1 cellular context compared by ENCODE assay signal in the genomic region with DNA sequence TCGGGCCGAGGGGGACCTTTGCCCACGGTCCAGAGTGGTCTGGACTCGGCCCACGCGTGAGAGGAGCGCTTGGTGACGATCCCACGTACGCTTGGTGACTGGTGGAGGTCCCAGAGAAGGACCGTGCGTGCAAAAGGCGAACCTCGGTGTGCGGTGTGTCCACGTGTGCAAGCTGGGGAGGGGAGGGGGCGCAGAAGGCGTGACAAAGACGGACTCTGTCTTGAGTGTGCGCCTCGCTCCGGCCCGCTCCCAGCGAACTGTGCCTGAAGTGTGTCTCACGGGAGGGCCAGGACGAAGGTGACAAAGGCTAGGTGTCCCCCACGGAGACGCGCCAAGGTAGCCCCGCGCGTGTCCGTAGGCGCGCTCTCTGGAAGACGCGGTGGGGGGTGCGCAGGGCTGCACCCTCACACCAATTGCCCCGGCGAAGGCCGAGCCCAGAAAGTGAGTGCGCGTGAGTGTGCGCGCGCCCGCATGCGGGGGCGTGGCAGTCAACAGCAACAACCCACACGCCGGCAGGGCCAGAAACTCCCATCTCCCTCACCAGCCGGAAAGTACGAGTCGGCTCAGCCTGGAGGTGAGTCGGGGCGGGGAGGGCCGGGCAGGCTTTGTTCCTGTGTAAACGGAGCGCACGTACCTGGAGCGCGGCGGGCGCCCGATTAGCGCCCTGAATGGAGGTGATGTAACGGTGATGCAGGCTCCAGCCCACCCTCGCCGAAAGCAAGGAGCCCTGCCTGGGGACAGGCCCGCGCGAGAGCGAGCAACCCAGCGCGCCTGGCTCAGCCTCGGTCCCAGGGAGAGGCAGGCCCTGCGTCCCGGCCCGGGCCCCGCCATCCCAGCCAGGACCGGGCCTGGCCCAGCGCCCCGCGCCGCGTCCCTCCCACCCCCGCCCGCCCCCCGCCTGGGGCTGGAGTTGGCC.
TF ChIP-seq lines count a peak whose summit lies in the region.

A gene with protein sequence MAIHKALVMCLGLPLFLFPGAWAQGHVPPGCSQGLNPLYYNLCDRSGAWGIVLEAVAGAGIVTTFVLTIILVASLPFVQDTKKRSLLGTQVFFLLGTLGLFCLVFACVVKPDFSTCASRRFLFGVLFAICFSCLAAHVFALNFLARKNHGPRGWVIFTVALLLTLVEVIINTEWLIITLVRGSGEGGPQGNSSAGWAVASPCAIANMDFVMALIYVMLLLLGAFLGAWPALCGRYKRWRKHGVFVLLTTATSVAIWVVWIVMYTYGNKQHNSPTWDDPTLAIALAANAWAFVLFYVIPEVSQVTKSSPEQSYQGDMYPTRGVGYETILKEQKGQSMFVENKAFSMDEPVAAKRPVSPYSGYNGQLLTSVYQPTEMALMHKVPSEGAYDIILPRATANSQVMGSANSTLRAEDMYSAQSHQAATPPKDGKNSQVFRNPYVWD (plus strand): TSS at position 521 of the 916 bp plus-strand sequence. CDS start 7,689 bp downstream, outside the sequence.

TF ChIP-seq in HepG2, 621 proteins besides CTCF, POLR2A, EP300 and RAD21 (continued from another document and continues in another):
- TF ChIP-seq, protein P1, sequence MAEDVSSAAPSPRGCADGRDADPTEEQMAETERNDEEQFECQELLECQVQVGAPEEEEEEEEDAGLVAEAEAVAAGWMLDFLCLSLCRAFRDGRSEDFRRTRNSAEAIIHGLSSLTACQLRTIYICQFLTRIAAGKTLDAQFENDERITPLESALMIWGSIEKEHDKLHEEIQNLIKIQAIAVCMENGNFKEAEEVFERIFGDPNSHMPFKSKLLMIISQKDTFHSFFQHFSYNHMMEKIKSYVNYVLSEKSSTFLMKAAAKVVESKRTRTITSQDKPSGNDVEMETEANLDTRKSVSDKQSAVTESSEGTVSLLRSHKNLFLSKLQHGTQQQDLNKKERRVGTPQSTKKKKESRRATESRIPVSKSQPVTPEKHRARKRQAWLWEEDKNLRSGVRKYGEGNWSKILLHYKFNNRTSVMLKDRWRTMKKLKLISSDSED (CRISPR knock-in tag; IDR thresholded peaks at IDR 0.05): peak; percentile 74; the same call in 1 of the 2 replicates
- TF ChIP-seq ATF7 (IDR thresholded peaks at IDR 0.05): no peak
- TF ChIP-seq ATF7 (CRISPR knock-in tag; IDR thresholded peaks at IDR 0.05): peak; percentile 76; the same call in 1 of the 2 replicates
- TF ChIP-seq REXO4 (CRISPR knock-in tag; IDR thresholded peaks at IDR 0.05; ENCODE audit: borderline replicate concordance): peak; percentile 11; the same call in 1 of the 2 replicates
- no peak for TF ChIP-seq EHMT2 (IDR thresholded peaks at IDR 0.05; ENCODE audit: borderline replicate concordance, low read depth, low read length)
- TF ChIP-seq ZNF670 (CRISPR knock-in tag; IDR thresholded peaks at IDR 0.05; ENCODE audit: borderline replicate concordance): 0 out of 2 replicates have a peak, but pooled peaks have one; percentile 58
- TF ChIP-seq, protein P2, sequence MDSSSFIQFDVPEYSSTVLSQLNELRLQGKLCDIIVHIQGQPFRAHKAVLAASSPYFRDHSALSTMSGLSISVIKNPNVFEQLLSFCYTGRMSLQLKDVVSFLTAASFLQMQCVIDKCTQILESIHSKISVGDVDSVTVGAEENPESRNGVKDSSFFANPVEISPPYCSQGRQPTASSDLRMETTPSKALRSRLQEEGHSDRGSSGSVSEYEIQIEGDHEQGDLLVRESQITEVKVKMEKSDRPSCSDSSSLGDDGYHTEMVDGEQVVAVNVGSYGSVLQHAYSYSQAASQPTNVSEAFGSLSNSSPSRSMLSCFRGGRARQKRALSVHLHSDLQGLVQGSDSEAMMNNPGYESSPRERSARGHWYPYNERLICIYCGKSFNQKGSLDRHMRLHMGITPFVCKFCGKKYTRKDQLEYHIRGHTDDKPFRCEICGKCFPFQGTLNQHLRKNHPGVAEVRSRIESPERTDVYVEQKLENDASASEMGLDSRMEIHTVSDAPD (CRISPR knock-in tag; IDR thresholded peaks at IDR 0.05): peak; percentile 82
- TF ChIP-seq, protein P3, sequence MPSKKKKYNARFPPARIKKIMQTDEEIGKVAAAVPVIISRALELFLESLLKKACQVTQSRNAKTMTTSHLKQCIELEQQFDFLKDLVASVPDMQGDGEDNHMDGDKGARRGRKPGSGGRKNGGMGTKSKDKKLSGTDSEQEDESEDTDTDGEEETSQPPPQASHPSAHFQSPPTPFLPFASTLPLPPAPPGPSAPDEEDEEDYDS (CRISPR knock-in tag; IDR thresholded peaks at IDR 0.05): peak; percentile 90
- 0 out of 2 replicates have a peak, but pooled peaks have one; percentile 48 for TF ChIP-seq ZNF160 (CRISPR knock-in tag; IDR thresholded peaks at IDR 0.05)
- TF ChIP-seq, protein P4, sequence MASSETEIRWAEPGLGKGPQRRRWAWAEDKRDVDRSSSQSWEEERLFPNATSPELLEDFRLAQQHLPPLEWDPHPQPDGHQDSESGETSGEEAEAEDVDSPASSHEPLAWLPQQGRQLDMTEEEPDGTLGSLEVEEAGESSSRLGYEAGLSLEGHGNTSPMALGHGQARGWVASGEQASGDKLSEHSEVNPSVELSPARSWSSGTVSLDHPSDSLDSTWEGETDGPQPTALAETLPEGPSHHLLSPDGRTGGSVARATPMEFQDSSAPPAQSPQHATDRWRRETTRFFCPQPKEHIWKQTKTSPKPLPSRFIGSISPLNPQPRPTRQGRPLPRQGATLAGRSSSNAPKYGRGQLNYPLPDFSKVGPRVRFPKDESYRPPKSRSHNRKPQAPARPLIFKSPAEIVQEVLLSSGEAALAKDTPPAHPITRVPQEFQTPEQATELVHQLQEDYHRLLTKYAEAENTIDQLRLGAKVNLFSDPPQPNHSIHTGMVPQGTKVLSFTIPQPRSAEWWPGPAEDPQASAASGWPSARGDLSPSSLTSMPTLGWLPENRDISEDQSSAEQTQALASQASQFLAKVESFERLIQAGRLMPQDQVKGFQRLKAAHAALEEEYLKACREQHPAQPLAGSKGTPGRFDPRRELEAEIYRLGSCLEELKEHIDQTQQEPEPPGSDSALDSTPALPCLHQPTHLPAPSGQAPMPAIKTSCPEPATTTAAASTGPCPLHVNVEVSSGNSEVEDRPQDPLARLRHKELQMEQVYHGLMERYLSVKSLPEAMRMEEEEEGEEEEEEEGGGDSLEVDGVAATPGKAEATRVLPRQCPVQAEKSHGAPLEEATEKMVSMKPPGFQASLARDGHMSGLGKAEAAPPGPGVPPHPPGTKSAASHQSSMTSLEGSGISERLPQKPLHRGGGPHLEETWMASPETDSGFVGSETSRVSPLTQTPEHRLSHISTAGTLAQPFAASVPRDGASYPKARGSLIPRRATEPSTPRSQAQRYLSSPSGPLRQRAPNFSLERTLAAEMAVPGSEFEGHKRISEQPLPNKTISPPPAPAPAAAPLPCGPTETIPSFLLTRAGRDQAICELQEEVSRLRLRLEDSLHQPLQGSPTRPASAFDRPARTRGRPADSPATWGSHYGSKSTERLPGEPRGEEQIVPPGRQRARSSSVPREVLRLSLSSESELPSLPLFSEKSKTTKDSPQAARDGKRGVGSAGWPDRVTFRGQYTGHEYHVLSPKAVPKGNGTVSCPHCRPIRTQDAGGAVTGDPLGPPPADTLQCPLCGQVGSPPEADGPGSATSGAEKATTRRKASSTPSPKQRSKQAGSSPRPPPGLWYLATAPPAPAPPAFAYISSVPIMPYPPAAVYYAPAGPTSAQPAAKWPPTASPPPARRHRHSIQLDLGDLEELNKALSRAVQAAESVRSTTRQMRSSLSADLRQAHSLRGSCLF (CRISPR knock-in tag; IDR thresholded peaks at IDR 0.05; ENCODE audit: borderline replicate concordance): no peak
- TF ChIP-seq FOXC1 (CRISPR knock-in tag; IDR thresholded peaks at IDR 0.05; ENCODE audit: borderline replicate concordance): peak; percentile 92
- peak; percentile 95 for TF ChIP-seq KDM2A (CRISPR knock-in tag; IDR thresholded peaks at IDR 0.05; ENCODE audit: borderline replicate concordance, low read depth)
- 0 out of 2 replicates have a peak, but pooled peaks have one; percentile 54 for TF ChIP-seq ZNF343 (CRISPR knock-in tag; IDR thresholded peaks at IDR 0.05)
- peak; percentile 90 for TF ChIP-seq ZNF317 (CRISPR knock-in tag; IDR thresholded peaks at IDR 0.05)
- TF ChIP-seq FIP1L1 (IDR thresholded peaks at IDR 0.05; ENCODE audit: borderline replicate concordance, insufficient read depth, low read depth, low read length): peak; percentile 90
- TF ChIP-seq ZC3H13 (CRISPR knock-in tag; IDR thresholded peaks at IDR 0.05): peak; percentile 97
- TF ChIP-seq ZNF138 (CRISPR knock-in tag; IDR thresholded peaks at IDR 0.05; ENCODE audit: low read depth): no peak
- TF ChIP-seq, protein P5, sequence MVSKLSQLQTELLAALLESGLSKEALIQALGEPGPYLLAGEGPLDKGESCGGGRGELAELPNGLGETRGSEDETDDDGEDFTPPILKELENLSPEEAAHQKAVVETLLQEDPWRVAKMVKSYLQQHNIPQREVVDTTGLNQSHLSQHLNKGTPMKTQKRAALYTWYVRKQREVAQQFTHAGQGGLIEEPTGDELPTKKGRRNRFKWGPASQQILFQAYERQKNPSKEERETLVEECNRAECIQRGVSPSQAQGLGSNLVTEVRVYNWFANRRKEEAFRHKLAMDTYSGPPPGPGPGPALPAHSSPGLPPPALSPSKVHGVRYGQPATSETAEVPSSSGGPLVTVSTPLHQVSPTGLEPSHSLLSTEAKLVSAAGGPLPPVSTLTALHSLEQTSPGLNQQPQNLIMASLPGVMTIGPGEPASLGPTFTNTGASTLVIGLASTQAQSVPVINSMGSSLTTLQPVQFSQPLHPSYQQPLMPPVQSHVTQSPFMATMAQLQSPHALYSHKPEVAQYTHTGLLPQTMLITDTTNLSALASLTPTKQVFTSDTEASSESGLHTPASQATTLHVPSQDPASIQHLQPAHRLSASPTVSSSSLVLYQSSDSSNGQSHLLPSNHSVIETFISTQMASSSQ (IDR thresholded peaks at IDR 0.05; ENCODE audit: low read depth): no peak; the same call in 1 of the 2 replicates
- TF ChIP-seq, protein P5 (CRISPR knock-in tag; IDR thresholded peaks at IDR 0.05; ENCODE audit: borderline replicate concordance): peak; percentile 81
- TF ChIP-seq SRSF1 (optimal IDR thresholded peaks at IDR 0.05; ENCODE audit: low read depth, low read length): peak; percentile 69
- peak; percentile 76 for TF ChIP-seq THAP11 (CRISPR knock-in tag; IDR thresholded peaks at IDR 0.05)
- no peak for TF ChIP-seq SRF (IDR thresholded peaks at IDR 0.05; ENCODE audit: low read depth, low read length)
- TF ChIP-seq, protein P6, sequence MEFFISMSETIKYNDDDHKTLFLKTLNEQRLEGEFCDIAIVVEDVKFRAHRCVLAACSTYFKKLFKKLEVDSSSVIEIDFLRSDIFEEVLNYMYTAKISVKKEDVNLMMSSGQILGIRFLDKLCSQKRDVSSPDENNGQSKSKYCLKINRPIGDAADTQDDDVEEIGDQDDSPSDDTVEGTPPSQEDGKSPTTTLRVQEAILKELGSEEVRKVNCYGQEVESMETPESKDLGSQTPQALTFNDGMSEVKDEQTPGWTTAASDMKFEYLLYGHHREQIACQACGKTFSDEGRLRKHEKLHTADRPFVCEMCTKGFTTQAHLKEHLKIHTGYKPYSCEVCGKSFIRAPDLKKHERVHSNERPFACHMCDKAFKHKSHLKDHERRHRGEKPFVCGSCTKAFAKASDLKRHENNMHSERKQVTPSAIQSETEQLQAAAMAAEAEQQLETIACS (CRISPR knock-in tag; IDR thresholded peaks at IDR 0.05): peak; percentile 99
- TF ChIP-seq ZNF7 (CRISPR knock-in tag; IDR thresholded peaks at IDR 0.05): no peak
- TF ChIP-seq ZSCAN21 (CRISPR knock-in tag; IDR thresholded peaks at IDR 0.05; ENCODE audit: borderline replicate concordance): peak; percentile 79; the same call in 1 of the 2 replicates
- TF ChIP-seq, protein P7, sequence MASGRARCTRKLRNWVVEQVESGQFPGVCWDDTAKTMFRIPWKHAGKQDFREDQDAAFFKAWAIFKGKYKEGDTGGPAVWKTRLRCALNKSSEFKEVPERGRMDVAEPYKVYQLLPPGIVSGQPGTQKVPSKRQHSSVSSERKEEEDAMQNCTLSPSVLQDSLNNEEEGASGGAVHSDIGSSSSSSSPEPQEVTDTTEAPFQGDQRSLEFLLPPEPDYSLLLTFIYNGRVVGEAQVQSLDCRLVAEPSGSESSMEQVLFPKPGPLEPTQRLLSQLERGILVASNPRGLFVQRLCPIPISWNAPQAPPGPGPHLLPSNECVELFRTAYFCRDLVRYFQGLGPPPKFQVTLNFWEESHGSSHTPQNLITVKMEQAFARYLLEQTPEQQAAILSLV (CRISPR knock-in tag; IDR thresholded peaks at IDR 0.05; ENCODE audit: borderline replicate concordance): peak; percentile 76
- TF ChIP-seq ZNF891 (CRISPR knock-in tag; IDR thresholded peaks at IDR 0.05): no peak; the same call in none of the 2 replicates
- TF ChIP-seq, protein P8, sequence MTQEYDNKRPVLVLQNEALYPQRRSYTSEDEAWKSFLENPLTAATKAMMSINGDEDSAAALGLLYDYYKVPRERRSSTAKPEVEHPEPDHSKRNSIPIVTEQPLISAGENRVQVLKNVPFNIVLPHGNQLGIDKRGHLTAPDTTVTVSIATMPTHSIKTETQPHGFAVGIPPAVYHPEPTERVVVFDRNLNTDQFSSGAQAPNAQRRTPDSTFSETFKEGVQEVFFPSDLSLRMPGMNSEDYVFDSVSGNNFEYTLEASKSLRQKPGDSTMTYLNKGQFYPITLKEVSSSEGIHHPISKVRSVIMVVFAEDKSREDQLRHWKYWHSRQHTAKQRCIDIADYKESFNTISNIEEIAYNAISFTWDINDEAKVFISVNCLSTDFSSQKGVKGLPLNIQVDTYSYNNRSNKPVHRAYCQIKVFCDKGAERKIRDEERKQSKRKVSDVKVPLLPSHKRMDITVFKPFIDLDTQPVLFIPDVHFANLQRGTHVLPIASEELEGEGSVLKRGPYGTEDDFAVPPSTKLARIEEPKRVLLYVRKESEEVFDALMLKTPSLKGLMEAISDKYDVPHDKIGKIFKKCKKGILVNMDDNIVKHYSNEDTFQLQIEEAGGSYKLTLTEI (CRISPR knock-in tag; conservative IDR thresholded peaks at IDR 0.05): no peak
- TF ChIP-seq NFRKB (IDR thresholded peaks at IDR 0.05): no peak
- TF ChIP-seq, protein P9, sequence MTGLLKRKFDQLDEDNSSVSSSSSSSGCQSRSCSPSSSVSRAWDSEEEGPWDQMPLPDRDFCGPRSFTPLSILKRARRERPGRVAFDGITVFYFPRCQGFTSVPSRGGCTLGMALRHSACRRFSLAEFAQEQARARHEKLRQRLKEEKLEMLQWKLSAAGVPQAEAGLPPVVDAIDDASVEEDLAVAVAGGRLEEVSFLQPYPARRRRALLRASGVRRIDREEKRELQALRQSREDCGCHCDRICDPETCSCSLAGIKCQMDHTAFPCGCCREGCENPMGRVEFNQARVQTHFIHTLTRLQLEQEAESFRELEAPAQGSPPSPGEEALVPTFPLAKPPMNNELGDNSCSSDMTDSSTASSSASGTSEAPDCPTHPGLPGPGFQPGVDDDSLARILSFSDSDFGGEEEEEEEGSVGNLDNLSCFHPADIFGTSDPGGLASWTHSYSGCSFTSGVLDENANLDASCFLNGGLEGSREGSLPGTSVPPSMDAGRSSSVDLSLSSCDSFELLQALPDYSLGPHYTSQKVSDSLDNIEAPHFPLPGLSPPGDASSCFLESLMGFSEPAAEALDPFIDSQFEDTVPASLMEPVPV (CRISPR knock-in tag; IDR thresholded peaks at IDR 0.05): peak; percentile 96
